ENCODE assay signal across 9 cellular contexts in genomic region chr4:11609751-11610150, GRCh38.
"Had no signal": no experiment of that assay in that cellular context is flagged by ENCODE, and none has a peak within 500 bp of the region (broad histone marks: within the 10 kb centered on the region; RNA-seq: fewer than 3 reads in every experiment).

No MANE protein-coding gene starts in this region.

- H3K4me3 ChIP-seq: GM23338 had no signal

- ATAC-seq: GM23338, HepG2 had no signal

- H2AFZ ChIP-seq: GM23338 had no signal

- H3K4me1 Mint-ChIP-seq: H9 had no signal

- H3K27me3 Mint-ChIP-seq: IgD-negative memory B cell had no signal

- H3K27ac Mint-ChIP-seq: GM23338, H9, HFFc6, IgD-negative memory B cell had no signal

- H3K9me3 Mint-ChIP-seq: GM23338, H9 had no signal

- H3K4me2 ChIP-seq: GM23338, KMS-11 had no signal

- H3K4me3 Mint-ChIP-seq: GM23338, H9, HFFc6, IgD-negative memory B cell had no signal

- H3K9ac ChIP-seq: KMS-11 had no signal

- DNase-seq: H9, HCEC 1CT, HFFc6, KBM-7 had no signal

- H3K36me3 Mint-ChIP-seq: IgD-negative memory B cell had no signal

- H3K27ac ChIP-seq: HL-60, KMS-11 had no signal
